15 cellular contexts compared by ENCODE assay signal in genomic region chr22:28021116-28021997, GRCh38.
DNase-seq lines count a peak whose midpoint lies in the region; ATAC-seq and TF ChIP-seq lines count a peak whose summit lies in the region.
"Had no signal": no experiment of that assay in that cellular context is flagged by ENCODE, and none has a peak within 500 bp of the region (broad histone marks: within the 10 kb centered on the region; RNA-seq: fewer than 3 reads in every experiment).

No MANE protein-coding gene starts in this region.

- H2AFZ ChIP-seq in DND-41 (ENCODE audit: low read depth, low read length) (no peak overlapping the region), trophoblast cell (ENCODE audit: insufficient read depth, low read length, poor library complexity) (no peak overlapping the region)

- H3K27ac ChIP-seq in DND-41 (ENCODE audit: low read length) (peak overlapping the region; percentile 63), trophoblast cell (ENCODE audit: low read depth, low read length) (no peak overlapping the region)
- H3K27ac ChIP-seq in CD8-positive, alpha-beta T cell (ENCODE audit: low read depth, low read length): no peak overlapping the region
- H3K27ac ChIP-seq: heart right ventricle had no signal

- no peak overlapping the region for H4K12ac ChIP-seq in trophoblast cell (ENCODE audit: low read depth, low read length)

- no peak for DNase-seq in DND-41
- DNase-seq in NCI-H69 (lab: John Stamatoyannopoulos, UW): peak; percentile 57
- peak; percentile 18 for DNase-seq in left ventricle myocardium superior
- DNase-seq in trophoblast cell: no peak
- DNase-seq in CD8-positive, alpha-beta T cell: no peak
- DNase-seq: activated T-cell treated with anti-CD3 and anti-CD28 coated beads, Interleukin-2, amount 50 U/mL, for 48 hours; AML-193; esophagus squamous epithelium; naive B cell; NCI-H1694 treated with DMSO at 0.1 percent for 48 hours had no signal

- no peaks in the 10 kb centered on the region for H3K9me3 ChIP-seq in DND-41 (ENCODE audit: insufficient read depth, low read length, severe bottlenecking)
- H3K9me3 ChIP-seq in trophoblast cell (ENCODE audit: insufficient read depth, low read depth, low read length): peaks cover 4% of the 10 kb centered on the region
- H3K9me3 ChIP-seq in CD8-positive, alpha-beta T cell (ENCODE audit: low read length): no peaks in the 10 kb centered on the region
- H3K9me3 ChIP-seq: esophagus squamous epithelium, heart right ventricle had no signal

- no peak overlapping the region for H2BK5ac ChIP-seq in trophoblast cell (ENCODE audit: low read depth, low read length, poor library complexity)

- H3K4me2 ChIP-seq in DND-41 (ENCODE audit: insufficient read depth, low read length): no peak overlapping the region
- no peak overlapping the region for H3K4me2 ChIP-seq in trophoblast cell (ENCODE audit: low read length)

- H3K9ac ChIP-seq in DND-41 (ENCODE audit: low read depth, low read length) (no peak overlapping the region; the same call in 1 of the 2 replicates), trophoblast cell (ENCODE audit: low read length) (no peak overlapping the region)

- H3K14ac ChIP-seq in trophoblast cell (ENCODE audit: low read length): no peak overlapping the region

- CTCF ChIA-PET in CD8-positive, alpha-beta T cell (lab: Charles Lee): interaction anchor here (0.6 to 3.9 kb wide), 7 partner anchors 11 to 579 kb away, joined by 3 to 35 read pairs (median 14); no protein-coding TSS in a partner anchor

- H2BK12ac ChIP-seq in trophoblast cell (ENCODE audit: low read length): no peak overlapping the region

- H3K27me3 ChIP-seq in DND-41 (ENCODE audit: insufficient read depth, low read length, poor library complexity): no peaks in the 10 kb centered on the region
- H3K27me3 ChIP-seq in trophoblast cell (ENCODE audit: insufficient read depth, low read length): no peaks in the 10 kb centered on the region
- no peaks in the 10 kb centered on the region for H3K27me3 ChIP-seq in CD8-positive, alpha-beta T cell (ENCODE audit: insufficient read depth, low read length)
- H3K27me3 ChIP-seq: esophagus squamous epithelium, heart right ventricle had no signal

- no peaks in the 10 kb centered on the region for H3K79me2 ChIP-seq in DND-41 (ENCODE audit: insufficient read depth, low read length)
- no peaks in the 10 kb centered on the region for H3K79me2 ChIP-seq in trophoblast cell (ENCODE audit: control insufficient read depth, insufficient read depth, low read length, poor library complexity)

- no peak overlapping the region for H3K23ac ChIP-seq in trophoblast cell (ENCODE audit: low read length)

- H3K36me3 ChIP-seq in DND-41 (ENCODE audit: insufficient read depth, low read length): peaks cover 72% of the 10 kb centered on the region
- H3K36me3 ChIP-seq in trophoblast cell (ENCODE audit: control insufficient read depth in 1 of 2, insufficient read depth in 2 of 2, low read length in 2 of 2): no peaks in the 10 kb centered on the region
- H3K36me3 ChIP-seq in CD8-positive, alpha-beta T cell (ENCODE audit: insufficient read depth, low read length): no peaks in the 10 kb centered on the region
- H3K36me3 ChIP-seq: esophagus squamous epithelium had no signal

- WGBS in trophoblast cell (ENCODE audit: extremely low coverage, insufficient coverage, insufficient read length): no CpG with 5 or more reads among the region's 15 CpGs

- H3K4ac ChIP-seq in trophoblast cell (ENCODE audit: low read depth, low read length): no peak overlapping the region

- no peak overlapping the region for H3K27ac Mint-ChIP-seq in CD8-positive, alpha-beta T cell
- H3K27ac Mint-ChIP-seq: stimulated activated effector memory CD8-positive, alpha-beta T cell treated with anti-CD3 and anti-CD28 coated beads, Interleukin-12 subunit alpha, Interleukin-12 subunit beta, amount 100 ng/mL, for 72 hours had no signal

- no peak overlapping the region for H4K91ac ChIP-seq in trophoblast cell (ENCODE audit: low read depth, low read length)

- no peak overlapping the region for H2BK120ac ChIP-seq in trophoblast cell (ENCODE audit: insufficient read depth, low read length, poor library complexity)

- no peak overlapping the region for H2AK5ac ChIP-seq in trophoblast cell (ENCODE audit: low read length)

- H3K18ac ChIP-seq in trophoblast cell (ENCODE audit: low read length): no peak overlapping the region

- peaks cover 39% of the 10 kb centered on the region for H3K4me1 ChIP-seq in DND-41 (ENCODE audit: insufficient read depth, low read length)
- H3K4me1 ChIP-seq in trophoblast cell (ENCODE audit: control insufficient read depth in 1 of 2, insufficient read depth in 2 of 2, low read length in 2 of 2): peaks cover 0 to 4% of the 10 kb centered on the region in 2 experiments
- no peaks in the 10 kb centered on the region for H3K4me1 ChIP-seq in CD8-positive, alpha-beta T cell (ENCODE audit: insufficient read depth, low read length)

- no peaks in the 10 kb centered on the region for H3K79me1 ChIP-seq in trophoblast cell (ENCODE audit: low read length)

- ATAC-seq in DND-41 (ENCODE audit: insufficient read depth, low read depth) (no peak), left ventricle myocardium superior (no peak), HG03025 (IDR thresholded peaks at IDR 0.05; ENCODE audit: low FRiP score, unreplicated experiment) (no peak), GM18498 (IDR thresholded peaks at IDR 0.05; ENCODE audit: unreplicated experiment) (no peak)
- ATAC-seq in activated CD4-positive, CD25-positive, alpha-beta regulatory T cell treated with anti-CD3 and anti-CD28 coated beads, Interleukin-2, amount 50 U/mL, for 24 hours: no peak
- no peak for ATAC-seq in CD8-positive, alpha-beta T cell
- ATAC-seq: stimulated activated effector memory CD8-positive, alpha-beta T cell treated with anti-CD3 and anti-CD28 coated beads, Interleukin-12 subunit alpha, Interleukin-12 subunit beta, amount 100 ng/mL, for 72 hours had no signal

- H3K4me3 ChIP-seq in DND-41 (ENCODE audit: low read depth in 1 of 2, low read length in 2 of 2) (no peak overlapping the region), trophoblast cell (ENCODE audit: low read depth, low read length) (peak overlapping the region; percentile 14)
- H3K4me3 ChIP-seq in CD8-positive, alpha-beta T cell (ENCODE audit: low read depth, low read length): no peak overlapping the region
- H3K4me3 ChIP-seq: esophagus squamous epithelium, heart right ventricle had no signal

- H4K20me1 ChIP-seq in DND-41 (ENCODE audit: insufficient read depth, low read length): peaks cover 4% of the 10 kb centered on the region

- POLR2A ChIA-PET in CD8-positive, alpha-beta T cell (lab: Charles Lee): no interaction called here

- intact Hi-C loops in left ventricle myocardium superior (cut with micrococcal nuclease): loop anchor here (10.0 kb wide), 1 partner anchor 573 kb away; no protein-coding TSS in a partner anchor
- intact Hi-C loops in CD8-positive, alpha-beta T cell (cut with DNase I, micrococcal nuclease): loop anchor here in 1 of 2 experiments (10.0 kb wide), 2 partner anchors 1023 to 1223 kb away; no protein-coding TSS in a partner anchor

- TF ChIP-seq CTCF in DND-41 (IDR thresholded peaks at IDR 0.05; ENCODE audit: borderline replicate concordance, extremely low read depth, low read length, poor library complexity, severe bottlenecking): no peak
- no peak for TF ChIP-seq CTCF in CD8-positive, alpha-beta T cell (IDR thresholded peaks at IDR 0.05)

- H3K4me3 Mint-ChIP-seq in CD8-positive, alpha-beta T cell: no peak overlapping the region
- H3K4me3 Mint-ChIP-seq: naive B cell; stimulated activated effector memory CD8-positive, alpha-beta T cell treated with anti-CD3 and anti-CD28 coated beads, Interleukin-12 subunit alpha, Interleukin-12 subunit beta, amount 100 ng/mL, for 72 hours had no signal

- H3K9me3 Mint-ChIP-seq in CD8-positive, alpha-beta T cell: no peaks in the 10 kb centered on the region
- H3K9me3 Mint-ChIP-seq: naive B cell; stimulated activated effector memory CD8-positive, alpha-beta T cell treated with anti-CD3 and anti-CD28 coated beads, Interleukin-12 subunit alpha, Interleukin-12 subunit beta, amount 100 ng/mL, for 72 hours had no signal

- H4K8ac ChIP-seq in trophoblast cell (ENCODE audit: low read depth, low read length): no peak overlapping the region

- H3K36me3 Mint-ChIP-seq in CD8-positive, alpha-beta T cell: no peaks in the 10 kb centered on the region
- H3K36me3 Mint-ChIP-seq: naive B cell had no signal

- H3K4me1 Mint-ChIP-seq in CD8-positive, alpha-beta T cell (ENCODE audit: low read depth): no peaks in the 10 kb centered on the region

- no peaks in the 10 kb centered on the region for H3K27me3 Mint-ChIP-seq in CD8-positive, alpha-beta T cell (ENCODE audit: low read depth)
- H3K27me3 Mint-ChIP-seq: naive B cell had no signal

Comparison
In these comparisons a context has a peak if more than half of its experiments do, and no peak if none do; other contexts are left out.
1. DNase-seq: peak in NCI-H69 (single experiment) and left ventricle myocardium superior (single experiment); none in DND-41 (single experiment), trophoblast cell (0 of 2) and CD8-positive, alpha-beta T cell (0 of 7).